8 cellular contexts compared by ENCODE assay signal in the genomic region with DNA sequence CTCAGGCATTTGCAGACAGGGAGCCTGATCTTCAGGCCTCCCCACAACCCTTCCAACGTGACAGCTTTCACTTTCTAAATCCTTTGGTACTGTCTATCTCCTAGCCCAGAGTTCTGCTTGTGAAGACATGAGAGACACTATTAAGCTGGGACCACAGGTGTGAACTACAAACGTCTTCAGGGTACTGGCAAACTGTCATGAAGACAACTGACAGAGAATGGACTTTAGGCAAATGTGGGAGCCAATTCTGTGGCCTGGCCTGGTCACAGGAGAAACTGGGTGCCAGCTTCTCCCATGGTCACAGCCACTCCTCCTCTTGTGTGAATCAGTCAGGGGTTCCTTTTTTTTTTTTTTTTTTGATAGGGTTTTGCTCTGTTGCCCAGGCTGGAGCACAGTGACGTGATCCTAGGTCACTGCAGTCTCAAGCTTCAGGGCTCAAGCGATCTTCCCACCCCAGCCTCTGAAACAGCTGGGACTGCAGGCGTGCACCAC. TPM values are rescaled to one million over a fixed set of nuclear protein-coding genes. Genes with fewer than 3 reads are reported as not detected.
A peak's percentile ranks its signal among the peaks of the same experiment; 100 is the strongest.
DNase-seq lines count a peak whose midpoint lies in the region; ATAC-seq and TF ChIP-seq lines count a peak whose summit lies in the region.

No MANE protein-coding gene starts in this region.

- H3K4me1 ChIP-seq in thyroid gland = no peaks in the 10 kb centered on the region

- peaks cover 80% of the 10 kb centered on the region for H3K4me1 Mint-ChIP-seq in activated naive CD8-positive, alpha-beta T cell treated with anti-CD3 and anti-CD28 coated beads, Interleukin-2, amount 50 U/mL, for 24 hours

- peaks cover 55% of the 10 kb centered on the region for H3K36me3 Mint-ChIP-seq in activated naive CD8-positive, alpha-beta T cell treated with anti-CD3 and anti-CD28 coated beads, Interleukin-2, amount 50 U/mL, for 24 hours (ENCODE audit: low read depth)

- WGBS in thyroid gland, 2 donors = 76 to 85% methylated on average over 5 of the region's 5 CpGs

- TF ChIP-seq POLR2A in thyroid gland (IDR thresholded peaks at IDR 0.05) = no peak

- intact Hi-C loops in thyroid gland (cut with DNase I) = no loop called here

- H3K27ac Mint-ChIP-seq in activated naive CD8-positive, alpha-beta T cell treated with anti-CD3 and anti-CD28 coated beads, Interleukin-2, amount 50 U/mL, for 24 hours = peak overlapping the region; percentile 83

- no peak overlapping the region for H3K27ac ChIP-seq in thyroid gland

- no peaks in the 10 kb centered on the region for H3K9me3 ChIP-seq in thyroid gland

- DNase-seq in CD1c-positive myeloid dendritic cell (ENCODE audit: extremely low spot score) (peak; percentile 70), thyroid gland (no peak), NCI-H1436 (lab: John Stamatoyannopoulos, UW) (no peak), NCI-H1105 (lab: John Stamatoyannopoulos, UW) (no peak), hypothalamus (lab: John Stamatoyannopoulos, UW) (no peak)
- no peak for DNase-seq in activated naive CD8-positive, alpha-beta T cell treated with anti-CD3 and anti-CD28 coated beads, Interleukin-2, amount 50 U/mL, for 24 hours

- H3K4me3 Mint-ChIP-seq in activated naive CD8-positive, alpha-beta T cell treated with anti-CD3 and anti-CD28 coated beads, Interleukin-2, amount 50 U/mL, for 24 hours = peak overlapping the region; percentile 25

- no peaks in the 10 kb centered on the region for H3K36me3 ChIP-seq in thyroid gland

- ATAC-seq in GM19372 (IDR thresholded peaks at IDR 0.05; ENCODE audit: low read depth, unreplicated experiment) = peak; percentile 63
- peak; percentile 78 for ATAC-seq in HG03378 (IDR thresholded peaks at IDR 0.05; ENCODE audit: unreplicated experiment)
- ATAC-seq in activated naive CD8-positive, alpha-beta T cell treated with anti-CD3 and anti-CD28 coated beads, Interleukin-2, amount 50 U/mL, for 24 hours = peak; percentile 84

- no peak for TF ChIP-seq CTCF in thyroid gland (IDR thresholded peaks at IDR 0.05)

- no peaks in the 10 kb centered on the region for H3K9me3 Mint-ChIP-seq in activated naive CD8-positive, alpha-beta T cell treated with anti-CD3 and anti-CD28 coated beads, Interleukin-2, amount 50 U/mL, for 24 hours

- no peaks in the 10 kb centered on the region for H3K27me3 Mint-ChIP-seq in activated naive CD8-positive, alpha-beta T cell treated with anti-CD3 and anti-CD28 coated beads, Interleukin-2, amount 50 U/mL, for 24 hours

- no peaks in the 10 kb centered on the region for H3K27me3 ChIP-seq in thyroid gland

- H3K4me3 ChIP-seq in thyroid gland (replicated peaks in 1 of 3) = no peak overlapping the region

RNA-seq across cellular contexts. Expression of gene TRIM14, which starts 10.4 kb away (rescaled TPM):
- 1 to 10 TPM; 3.9 to 8.1 (median 5.2) TPM for total RNA-seq in thyroid gland

RNA-seq across cellular contexts. Expression of gene NANS, which starts 52.1 kb away (rescaled TPM):
- total RNA-seq in thyroid gland = 10 to 100 TPM; 28.5 to 68.8 (median 53.6) TPM
